ENCODE assay signal across 7 cellular contexts in the genomic region with DNA sequence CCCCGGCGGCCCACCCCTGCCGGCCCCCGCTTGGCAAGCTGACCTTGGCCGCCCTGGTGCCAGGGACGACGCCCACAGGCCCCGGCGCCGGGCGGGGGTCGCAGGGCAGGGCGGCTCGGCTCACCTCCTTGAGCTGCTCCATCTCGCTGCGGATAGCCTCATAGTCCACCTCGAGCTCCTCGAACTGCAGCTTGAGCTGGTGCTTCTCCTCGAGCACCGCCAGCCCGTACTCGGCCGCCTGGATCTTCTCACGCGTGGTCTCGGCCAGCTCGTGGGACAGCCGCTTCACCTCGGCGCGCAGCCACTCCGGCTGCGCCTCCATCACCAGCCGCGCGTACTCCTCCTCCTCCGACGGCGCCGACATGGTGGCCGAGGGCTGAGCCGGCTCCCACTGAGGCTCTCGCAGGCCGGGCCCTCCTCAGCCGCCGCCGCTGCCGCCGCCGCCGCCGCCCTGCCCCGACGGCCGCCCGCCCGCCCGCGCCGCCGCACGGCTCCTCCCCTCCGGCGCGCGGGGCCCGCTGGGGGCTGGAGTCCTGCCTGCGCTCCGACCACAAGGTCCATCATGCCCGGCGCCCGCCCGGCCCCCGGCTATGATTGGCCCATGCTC. TPM values are rescaled to one million over a fixed set of nuclear protein-coding genes. Genes with fewer than 3 reads are reported as not detected.
A peak's percentile ranks its signal among the peaks of the same experiment; 100 is the strongest.
DNase-seq lines count a peak whose midpoint lies in the region; ATAC-seq, FAIRE-seq and TF ChIP-seq lines count a peak whose summit lies in the region.

A gene (minus strand): TSS at position 453 of the 607 bp plus-strand sequence. CDS start 89 bp downstream, at position 364.

- H3K4me1 Mint-ChIP-seq in stimulated activated naive CD8-positive, alpha-beta T cell treated with anti-CD3 and anti-CD28 coated beads, Interleukin-15, amount 100 ng/mL, for 72 hours: peaks cover 50% of the 10 kb centered on the region

- no peak for FAIRE-seq in kidney (lab: Jason Lieb, UNC)

- ATAC-seq in GM19395 (IDR thresholded peaks at IDR 0.05; ENCODE audit: unreplicated experiment): peak; percentile 16
- peak; percentile 86 for ATAC-seq in HG03558 (IDR thresholded peaks at IDR 0.05; ENCODE audit: extremely low read depth, unreplicated experiment)
- no peak for ATAC-seq in stimulated activated naive CD8-positive, alpha-beta T cell treated with anti-CD3 and anti-CD28 coated beads, Interleukin-15, amount 100 ng/mL, for 72 hours

- H3K4me3 Mint-ChIP-seq in stimulated activated naive CD8-positive, alpha-beta T cell treated with anti-CD3 and anti-CD28 coated beads, Interleukin-15, amount 100 ng/mL, for 72 hours: peak within 1 kb of the TSS; percentile 93 to 96

- peak within 1 kb of the TSS; percentile 98 to 100 for H3K27ac ChIP-seq in kidney (ENCODE audit: low read depth in 2 of 2, low read length in 2 of 2)

- H3K36me3 ChIP-seq in kidney (ENCODE audit: control insufficient read depth in 1 of 2, insufficient read depth in 2 of 2, low read length in 2 of 2): no peaks in the 10 kb centered on the region

- TF ChIP-seq CTCF in astrocyte of the spinal cord (IDR thresholded peaks at IDR 0.05; ENCODE audit: low read depth, low read length) (no peak), kidney (IDR thresholded peaks at IDR 0.05; ENCODE audit: borderline replicate concordance, extremely low read depth, insufficient read depth) (no peak)

- no peaks in the 10 kb centered on the region for H3K27me3 Mint-ChIP-seq in stimulated activated naive CD8-positive, alpha-beta T cell treated with anti-CD3 and anti-CD28 coated beads, Interleukin-15, amount 100 ng/mL, for 72 hours

- in situ Hi-C loops in astrocyte of the spinal cord (cut with HindIII; ENCODE audit: low sequenced_read_pairs): no loop called here

- intact Hi-C loops in kidney (cut with DNase I): no loop called here

- no peaks in the 10 kb centered on the region for H3K9me3 Mint-ChIP-seq in stimulated activated naive CD8-positive, alpha-beta T cell treated with anti-CD3 and anti-CD28 coated beads, Interleukin-15, amount 100 ng/mL, for 72 hours

- no peak for DNase-seq in astrocyte of the spinal cord (ENCODE audit: low read depth, low spot score)
- DNase-seq in kidney: no peak
- DNase-seq in stimulated activated naive CD8-positive, alpha-beta T cell treated with anti-CD3 and anti-CD28 coated beads, Interleukin-15, amount 100 ng/mL, for 72 hours: no peak
- DNase-seq in DMS 273 (lab: John Stamatoyannopoulos, UW; ENCODE audit: unreplicated experiment): no peak
- no peak for DNase-seq in NCI-H2196 treated with DMSO at 0.1 percent for 48 hours (lab: John Stamatoyannopoulos, UW; ENCODE audit: unreplicated experiment)

- H3K4me3 ChIP-seq in astrocyte of the spinal cord (ENCODE audit: low read depth, low read length) (peak within 1 kb of the TSS; percentile 83), kidney (ENCODE audit: low read length in 2 of 2) (peak within 1 kb of the TSS; percentile 85 to 86)

- H3K9ac ChIP-seq in kidney (ENCODE audit: low read length in 2 of 2): peak within 1 kb of the TSS; percentile 68 to 84

- no peaks in the 10 kb centered on the region for H3K9me3 ChIP-seq in kidney (ENCODE audit: control insufficient read depth in 1 of 2, low read length in 2 of 2)

- peaks cover 16 to 34% of the 10 kb centered on the region in 2 donors for H3K4me1 ChIP-seq in kidney (ENCODE audit: control insufficient read depth in 1 of 2, insufficient read depth in 1 of 2, low read depth in 1 of 2, low read length in 2 of 2)

- peak within 1 kb of the TSS; percentile 96 to 98 for H3K27ac Mint-ChIP-seq in stimulated activated naive CD8-positive, alpha-beta T cell treated with anti-CD3 and anti-CD28 coated beads, Interleukin-15, amount 100 ng/mL, for 72 hours

RNA-seq across cellular contexts. Expression of the gene that starts here (rescaled TPM):
- 25.2 TPM for total RNA-seq in kidney
- polyA plus RNA-seq in kidney (ENCODE audit: insufficient read depth, low read depth, low replicate concordance): 10.0 TPM
